In the genomic region with DNA sequence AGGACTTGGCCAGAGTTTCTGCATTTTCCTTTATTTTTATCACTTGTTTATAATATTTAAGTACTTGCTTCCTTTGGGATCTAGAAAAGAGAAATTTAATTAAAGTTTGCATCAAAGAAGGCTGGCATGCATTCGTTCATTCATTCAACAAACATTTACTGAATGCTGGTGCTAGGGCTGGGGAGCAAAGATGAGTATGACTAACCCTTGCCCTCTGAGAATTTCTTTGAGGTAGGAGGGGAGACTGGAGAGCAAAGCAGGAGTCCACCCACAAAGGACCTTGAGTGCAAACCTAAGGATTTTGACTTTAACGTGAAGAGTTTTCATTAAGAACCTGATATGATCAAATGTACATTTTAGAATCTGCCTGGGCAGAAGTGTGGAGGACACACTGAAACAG, we compare ENCODE assay signal across 1 cellular context.
TF ChIP-seq lines count a peak whose summit lies in the region.

No MANE protein-coding gene starts in this region.

TF ChIP-seq in IMR-90, 13 proteins besides CTCF, POLR2A, EP300 and RAD21 (continued from another document):
- TF ChIP-seq, protein P1, sequence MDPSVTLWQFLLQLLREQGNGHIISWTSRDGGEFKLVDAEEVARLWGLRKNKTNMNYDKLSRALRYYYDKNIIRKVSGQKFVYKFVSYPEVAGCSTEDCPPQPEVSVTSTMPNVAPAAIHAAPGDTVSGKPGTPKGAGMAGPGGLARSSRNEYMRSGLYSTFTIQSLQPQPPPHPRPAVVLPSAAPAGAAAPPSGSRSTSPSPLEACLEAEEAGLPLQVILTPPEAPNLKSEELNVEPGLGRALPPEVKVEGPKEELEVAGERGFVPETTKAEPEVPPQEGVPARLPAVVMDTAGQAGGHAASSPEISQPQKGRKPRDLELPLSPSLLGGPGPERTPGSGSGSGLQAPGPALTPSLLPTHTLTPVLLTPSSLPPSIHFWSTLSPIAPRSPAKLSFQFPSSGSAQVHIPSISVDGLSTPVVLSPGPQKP (IDR thresholded peaks at IDR 0.05; ENCODE audit: borderline replicate concordance, low read depth, low read length), result no peak
- no peak for TF ChIP-seq CEBPB (IDR thresholded peaks at IDR 0.05; ENCODE audit: low read depth, low read length)
- TF ChIP-seq CHD1 (IDR thresholded peaks at IDR 0.05; ENCODE audit: low read depth, low read length), result no peak
- TF ChIP-seq SMC3 (IDR thresholded peaks at IDR 0.05; ENCODE audit: low read depth, low read length), result no peak
- no peak for TF ChIP-seq BHLHE40 (IDR thresholded peaks at IDR 0.05; ENCODE audit: low read depth, low read length)
- no peak for TF ChIP-seq MAZ (IDR thresholded peaks at IDR 0.05; ENCODE audit: borderline replicate concordance, low read depth, low read length)
- TF ChIP-seq RFX5 (IDR thresholded peaks at IDR 0.05; ENCODE audit: low read depth, low read length), result no peak
- TF ChIP-seq RCOR1 (IDR thresholded peaks at IDR 0.05; ENCODE audit: insufficient replicate concordance, low read length), result no peak
- no peak for TF ChIP-seq MXI1 (IDR thresholded peaks at IDR 0.05; ENCODE audit: borderline replicate concordance, low read depth, low read length)
- no peak for TF ChIP-seq NFE2L2 (IDR thresholded peaks at IDR 0.05; ENCODE audit: low read depth, low read length)
TF ChIP-seq in IMR-90: peak in this region for 0.
